In genomic region chr12:75007133-75007532, GRCh38 we compare ENCODE assay signal across 23 cellular contexts.
DNase-seq lines count a peak whose midpoint lies in the region; ATAC-seq, FAIRE-seq and TF ChIP-seq lines count a peak whose summit lies in the region.
"Had no signal": no experiment of that assay in that cellular context is flagged by ENCODE, and none has a peak within 500 bp of the region (broad histone marks: within the 10 kb centered on the region; RNA-seq: fewer than 3 reads in every experiment).

No MANE protein-coding gene starts in this region.

- TF ChIP-seq RAD21 in HCT116 (IDR thresholded peaks at IDR 0.05; ENCODE audit: low read depth) (no peak), K562 (CRISPR knock-in tag; conservative IDR thresholded peaks at IDR 0.05 in 1 of 2, IDR thresholded peaks at IDR 0.05 in 1 of 2) (no peak)

- peak; percentile 64 for FAIRE-seq in D721Med (lab: Jason Lieb, UNC)
- no peak for FAIRE-seq in K562 (lab: Jason Lieb, UNC)
- peak; percentile 69 for FAIRE-seq in pancreas (lab: Jason Lieb, UNC)
- FAIRE-seq: GM12891, GM18507 had no signal

- no peaks in the 10 kb centered on the region for H3K27me3 ChIP-seq in HCT116 (ENCODE audit: insufficient read depth, low read length)
- H3K27me3 ChIP-seq in K562 (ENCODE audit: control insufficient read depth in 2 of 2, insufficient read depth in 2 of 2, low read length in 2 of 2) = no peaks in the 10 kb centered on the region
- no peaks in the 10 kb centered on the region for H3K27me3 ChIP-seq in pancreas
- no peaks in the 10 kb centered on the region for H3K27me3 ChIP-seq in WERI-Rb-1 (ENCODE audit: insufficient read depth, low read depth, severe bottlenecking)
- no peaks in the 10 kb centered on the region for H3K27me3 ChIP-seq in breast epithelium
- H3K27me3 ChIP-seq: BLaER1 had no signal

- H3K4me3 Mint-ChIP-seq in progenitor cell of endocrine pancreas (ENCODE audit: low read depth) = no peak overlapping the region
- H3K4me3 Mint-ChIP-seq: B cell; CD4-positive, CD25-positive, alpha-beta regulatory T cell; CD8-positive, alpha-beta T cell; GM23338; H9; HFFc6 had no signal

- no peak overlapping the region for H3K4me2 ChIP-seq in HCT116 (ENCODE audit: low read length)
- H3K4me2 ChIP-seq in K562 (ENCODE audit: insufficient read depth, low read length) = no peak overlapping the region
- H3K4me2 ChIP-seq: BLaER1, GM23338 had no signal

- no peaks in the 10 kb centered on the region for H3K9me1 ChIP-seq in K562 (ENCODE audit: control insufficient read depth, insufficient read depth, low read length)

- POLR2A ChIA-PET in HCT116 (lab: Charles Lee) (no interaction called here), K562 (lab: Yijun Ruan, JAX) (no interaction called here)

- no peak for ATAC-seq in HCT116
- no peak for ATAC-seq in K562
- no peak for ATAC-seq in pancreas
- ATAC-seq: CD8-positive, alpha-beta T cell; GM23338 had no signal

- no peak overlapping the region for H3K4me3 ChIP-seq in HCT116 (replicated peaks in 1 of 2; ENCODE audit: low read depth in 1 of 2, low read length in 2 of 2)
- H3K4me3 ChIP-seq in K562 = no peak overlapping the region
- H3K4me3 ChIP-seq in pancreas = no peak overlapping the region
- no peak overlapping the region for H3K4me3 ChIP-seq in WERI-Rb-1 (ENCODE audit: low read depth, low read length)
- no peak overlapping the region for H3K4me3 ChIP-seq in breast epithelium
- H3K4me3 ChIP-seq: BLaER1, GM23338 had no signal

- H3K9me3 Mint-ChIP-seq in progenitor cell of endocrine pancreas (ENCODE audit: low read depth) = no peaks in the 10 kb centered on the region
- H3K9me3 Mint-ChIP-seq: GM23338, HFFc6 had no signal

- H3K36me3 Mint-ChIP-seq in progenitor cell of endocrine pancreas (ENCODE audit: insufficient read depth) = no peaks in the 10 kb centered on the region
- H3K36me3 Mint-ChIP-seq: CD4-positive, CD25-positive, alpha-beta regulatory T cell; CD8-positive, alpha-beta T cell had no signal

- 9% methylated on average over 2 of the region's 2 CpGs for WGBS in K562 (ENCODE audit: insufficient coverage, low coverage, missing lambda C conversion rate)
- 57 to 68% methylated on average over 2 of the region's 2 CpGs for WGBS in pancreas, 2 donors

- BruUV-seq in HCT116 (replicated peaks; lab: Mats Ljungman, UMichigan) (no TSS peak), K562 (replicated peaks; lab: Mats Ljungman, UMichigan) (no TSS peak)

- H3K36me3 ChIP-seq in HCT116 (ENCODE audit: control insufficient read depth in 1 of 2, insufficient read depth in 2 of 2, low read length in 2 of 2) = no peaks in the 10 kb centered on the region
- H3K36me3 ChIP-seq in K562 (ENCODE audit: control insufficient read depth, insufficient read depth, low read length) = no peaks in the 10 kb centered on the region
- no peaks in the 10 kb centered on the region for H3K36me3 ChIP-seq in pancreas
- H3K36me3 ChIP-seq in WERI-Rb-1 = no peaks in the 10 kb centered on the region
- peaks cover 5% of the 10 kb centered on the region for H3K36me3 ChIP-seq in breast epithelium
- H3K36me3 ChIP-seq: BLaER1 had no signal

- intact Hi-C loops in HCT116 (cut with micrococcal nuclease) (no loop called here), K562 (cut with micrococcal nuclease) (no loop called here), pancreas (cut with DNase I) (no loop called here), breast epithelium (cut with DNase I; ENCODE audit: low total_unique reads) (no loop called here)

- TF ChIP-seq CTCF in D721Med (IDR thresholded peaks at IDR 0.05; ENCODE audit: insufficient read depth, missing control alignments) (no peak), HCT116 (IDR thresholded peaks at IDR 0.05 in 2 of 3, conservative IDR thresholded peaks at IDR 0.05 in 1 of 3; ENCODE audit: borderline replicate concordance in 1 of 3, insufficient read depth in 1 of 3, low read depth in 2 of 3, low read length in 2 of 3) (no peak), K562 (IDR thresholded peaks at IDR 0.05 in 2 of 3, conservative IDR thresholded peaks at IDR 0.05 in 1 of 3; ENCODE audit: insufficient read depth in 2 of 3, low read depth in 1 of 3, low read length in 3 of 3) (no peak), pancreas (IDR thresholded peaks at IDR 0.05) (no peak), progenitor cell of endocrine pancreas (IDR thresholded peaks at IDR 0.05; ENCODE audit: unreplicated experiment) (no peak), WERI-Rb-1 (IDR thresholded peaks at IDR 0.05; ENCODE audit: low read depth, low read length) (no peak), breast epithelium (IDR thresholded peaks at IDR 0.05) (no peak)

- no peaks in the 10 kb centered on the region for H3K79me2 ChIP-seq in HCT116 (ENCODE audit: insufficient read depth, low read length)
- H3K79me2 ChIP-seq in K562 (ENCODE audit: control insufficient read depth, insufficient read depth, low read length) = no peaks in the 10 kb centered on the region

- RAD21 ChIA-PET in HCT116 (lab: Charles Lee; ENCODE audit: low non-redundant PET in 1 of 2, low total read pairs in 2 of 2, uncharacterized antibody in 2 of 2, unreplicated experiment in 2 of 2) = no interaction called here

- H3K9me3 ChIP-seq in HCT116 (ENCODE audit: control insufficient read depth in 1 of 2, insufficient read depth in 1 of 2, low read depth in 1 of 2, low read length in 2 of 2) (no peaks in the 10 kb centered on the region), K562 (replicated peaks; ENCODE audit: control insufficient read depth, insufficient read depth, low read depth, low read length) (no peaks in the 10 kb centered on the region), pancreas (no peaks in the 10 kb centered on the region), WERI-Rb-1 (ENCODE audit: severe bottlenecking) (no peaks in the 10 kb centered on the region), breast epithelium (no peaks in the 10 kb centered on the region)
- H3K9me3 ChIP-seq: BLaER1, Caco-2 had no signal

- TF ChIP-seq EP300 in K562 (IDR thresholded peaks at IDR 0.05; ENCODE audit: low read length) = no peak

- H2AFZ ChIP-seq in HCT116 (ENCODE audit: low read depth, low read length, poor library complexity, severe bottlenecking) (peak overlapping the region; percentile 56), K562 (ENCODE audit: low read depth, low read length) (no peak overlapping the region)
- H2AFZ ChIP-seq: GM23338 had no signal

- H3K27ac ChIP-seq in HCT116 (ENCODE audit: low read depth, low read length) (no peak overlapping the region), K562 (ENCODE audit: extremely low read depth, low read depth, low read length) (no peak overlapping the region), pancreas (no peak overlapping the region), WERI-Rb-1 (no peak overlapping the region), breast epithelium (no peak overlapping the region)
- H3K27ac ChIP-seq: BLaER1, C4-2B had no signal

- H3K4me1 Mint-ChIP-seq in progenitor cell of endocrine pancreas (ENCODE audit: low read depth) = no peaks in the 10 kb centered on the region
- H3K4me1 Mint-ChIP-seq: B cell; CD4-positive, CD25-positive, alpha-beta regulatory T cell; GM23338; H9 had no signal

- no peak for DNase-seq in D721Med (ENCODE audit: insufficient read length, low spot score)
- DNase-seq in HCT116 (ENCODE audit: low read depth, low spot score) = no peak
- no peak for DNase-seq in K562 (ENCODE audit: extremely low read depth in 1 of 4, low spot score in 3 of 4)
- no peak for DNase-seq in pancreas
- no peak for DNase-seq in progenitor cell of endocrine pancreas (ENCODE audit: low spot score, unreplicated experiment)
- DNase-seq in hippocampal formation (lab: John Stamatoyannopoulos, UW) = no peak
- no peak for DNase-seq in WERI-Rb-1
- no peak for DNase-seq in breast epithelium (ENCODE audit: low spot score in 2 of 2)
- DNase-seq: Caco-2; CD4-positive, CD25-positive, alpha-beta regulatory T cell; CD8-positive, alpha-beta T cell; DMS 273 treated with DMSO at 0.1 percent for 48 hours; DMS79; EL; GF-D8; H9; HFFc6 had no signal

- TF ChIP-seq POLR2A in HCT116 (IDR thresholded peaks at IDR 0.05; ENCODE audit: borderline replicate concordance, extremely low read depth, insufficient read depth, insufficient read length) (no peak), K562 (conservative IDR thresholded peaks at IDR 0.05) (no peak), breast epithelium (IDR thresholded peaks at IDR 0.05) (no peak)

- no peaks in the 10 kb centered on the region for H3K27me3 Mint-ChIP-seq in progenitor cell of endocrine pancreas
- H3K27me3 Mint-ChIP-seq: B cell; CD4-positive, CD25-positive, alpha-beta regulatory T cell had no signal

- H4K20me1 ChIP-seq in HCT116 (ENCODE audit: insufficient read depth) = no peaks in the 10 kb centered on the region
- H4K20me1 ChIP-seq in K562 (replicated peaks; ENCODE audit: control insufficient read depth, insufficient read depth, low read length) = no peaks in the 10 kb centered on the region
- H4K20me1 ChIP-seq: BLaER1 had no signal

- H3K27ac Mint-ChIP-seq in progenitor cell of endocrine pancreas = no peak overlapping the region
- H3K27ac Mint-ChIP-seq: B cell; CD4-positive, CD25-positive, alpha-beta regulatory T cell; CD8-positive, alpha-beta T cell; GM23338; H9; HFFc6 had no signal

- CTCF ChIA-PET in HCT116 (lab: Charles Lee) (no interaction called here), K562 (lab: Yijun Ruan, JAX; ENCODE audit: low intra/inter-chr PET ratio) (no interaction called here)

- in situ Hi-C loops in K562 (cut with MboI) = no loop called here

- no peaks in the 10 kb centered on the region for H3K4me1 ChIP-seq in HCT116 (ENCODE audit: control insufficient read depth in 1 of 2, insufficient read depth in 2 of 2, low read length in 2 of 2)
- H3K4me1 ChIP-seq in K562 (replicated peaks in 1 of 2; ENCODE audit: control insufficient read depth in 2 of 2, insufficient read depth in 2 of 2, low read length in 2 of 2) = no peaks in the 10 kb centered on the region
- H3K4me1 ChIP-seq in pancreas = no peaks in the 10 kb centered on the region
- no peaks in the 10 kb centered on the region for H3K4me1 ChIP-seq in breast epithelium
- H3K4me1 ChIP-seq: BLaER1, Caco-2 had no signal

- H3K9ac ChIP-seq in HCT116 (ENCODE audit: low read length) (no peak overlapping the region), K562 (ENCODE audit: insufficient read depth in 1 of 2, low read depth in 2 of 2, low read length in 2 of 2) (no peak overlapping the region)
- H3K9ac ChIP-seq: BLaER1 had no signal

- H3K9me2 ChIP-seq in HCT116 (ENCODE audit: insufficient read depth) = no peaks in the 10 kb centered on the region

TF ChIP-seq in HCT116, 20 proteins besides CTCF, POLR2A, EP300 and RAD21:
- TF ChIP-seq ELF1 (IDR thresholded peaks at IDR 0.05; ENCODE audit: borderline replicate concordance, low read depth) = no peak
- no peak for TF ChIP-seq JUND (IDR thresholded peaks at IDR 0.05)
- no peak for TF ChIP-seq SRF (IDR thresholded peaks at IDR 0.05; ENCODE audit: low read depth)
- no peak for TF ChIP-seq TCF7L2 (IDR thresholded peaks at IDR 0.05; ENCODE audit: borderline replicate concordance, extremely low read depth, insufficient read depth, insufficient read length)

TF ChIP-seq in K562, 482 proteins besides CTCF, POLR2A, EP300 and RAD21:
- TF ChIP-seq ADNP (tag; IDR thresholded peaks at IDR 0.05) (no peak), ZNF316 (IDR thresholded peaks at IDR 0.05) (peak; percentile 54; the same call in 1 of the 2 replicates), ZNF121 (CRISPR knock-in tag; conservative IDR thresholded peaks at IDR 0.05) (no peak)
TF ChIP-seq in K562: peak in this region for 1.
